8 cellular contexts compared by ENCODE assay signal in the genomic region with DNA sequence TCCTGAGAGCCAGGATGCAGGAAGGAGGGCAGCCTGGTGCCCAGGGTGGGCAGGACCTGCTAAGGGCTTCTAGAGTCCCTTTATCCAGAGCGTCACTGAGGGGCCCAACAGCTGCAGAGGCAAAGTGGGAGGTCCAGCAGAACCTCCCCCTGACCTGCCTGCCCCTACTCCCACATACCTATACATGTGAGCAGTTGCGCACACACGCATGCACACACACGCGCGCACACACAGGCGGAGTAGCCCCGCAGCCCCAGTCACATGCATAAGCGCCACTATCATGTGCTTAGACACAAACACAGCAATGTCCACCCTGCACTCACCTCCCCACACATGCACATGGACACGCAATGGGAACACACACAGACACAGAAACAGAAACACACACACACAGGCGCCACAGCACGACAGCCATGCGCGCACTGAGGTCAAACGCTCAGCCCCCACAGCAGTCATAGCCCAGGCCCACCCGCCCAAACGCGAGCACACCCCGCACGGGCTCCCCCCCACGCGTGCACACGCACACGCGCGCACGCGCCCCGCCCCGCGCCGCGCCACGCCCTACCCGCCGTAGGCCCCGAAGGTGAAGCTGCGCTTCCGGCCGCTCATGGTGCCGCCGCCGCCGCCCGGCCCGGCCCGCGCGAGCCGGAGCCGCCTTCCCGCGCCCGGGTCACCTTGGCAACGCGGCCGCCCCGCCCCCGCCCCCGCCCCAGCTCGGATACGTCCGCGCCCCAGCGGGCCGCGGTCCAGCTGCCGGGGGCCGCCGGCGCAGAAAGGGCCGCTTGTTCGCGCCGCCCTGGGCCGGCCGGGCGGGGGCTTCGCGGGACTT. TPM values are rescaled to one million over a fixed set of nuclear protein-coding genes. Genes with fewer than 3 reads are reported as not detected.
DNase-seq lines count a peak whose midpoint lies in the region; ATAC-seq and TF ChIP-seq lines count a peak whose summit lies in the region.

No MANE protein-coding gene starts in this region.

- peaks cover 6% of the 10 kb centered on the region for H3K27me3 ChIP-seq in CD8-positive, alpha-beta memory T cell (ENCODE audit: insufficient read depth, low read length, poor library complexity, severe bottlenecking)
- H3K27me3 ChIP-seq in neuronal stem cell (ENCODE audit: control insufficient read depth in 3 of 3, insufficient read depth in 3 of 3, low read depth in 1 of 3, low read length in 3 of 3) = peaks cover 0 to 45% (median 12%) of the 10 kb centered on the region in 3 experiments

- peak overlapping the region; percentile 89 for H3K18ac ChIP-seq in neuronal stem cell (ENCODE audit: low read length)

- peaks cover 14 to 21% (median 15%) of the 10 kb centered on the region in 3 donors for H3K4me1 Mint-ChIP-seq in CD8-positive, alpha-beta memory T cell
- peaks cover 14% of the 10 kb centered on the region for H3K4me1 Mint-ChIP-seq in activated T-cell treated with anti-CD3 and anti-CD28 coated beads, Interleukin-2, amount 50 U/mL, for 24 hours (ENCODE audit: low read depth)

- CTCF ChIA-PET in CD8-positive, alpha-beta memory T cell (lab: Charles Lee) = interaction anchor here (0.6 kb wide), 1 partner anchor 419 kb away, joined by 3 read pairs; no protein-coding TSS in a partner anchor

- H3K4me3 Mint-ChIP-seq in CD8-positive, alpha-beta memory T cell = peak overlapping the region; percentile 75 to 93 (median 90)
- peak overlapping the region; percentile 81 for H3K4me3 Mint-ChIP-seq in activated T-cell treated with anti-CD3 and anti-CD28 coated beads, Interleukin-2, amount 50 U/mL, for 24 hours

- no peak for ATAC-seq in HG03439 (IDR thresholded peaks at IDR 0.05; ENCODE audit: unreplicated experiment)

- peak overlapping the region in 5 of 8 donors; percentile 59 to 80 (median 73) for H3K27ac Mint-ChIP-seq in CD8-positive, alpha-beta memory T cell
- peak overlapping the region; percentile 18 for H3K27ac Mint-ChIP-seq in activated T-cell treated with anti-CD3 and anti-CD28 coated beads, Interleukin-2, amount 50 U/mL, for 24 hours

- H3K9ac ChIP-seq in neuronal stem cell (ENCODE audit: low read depth, low read length, poor library complexity) = peak overlapping the region; percentile 86

- H3K14ac ChIP-seq in neuronal stem cell (ENCODE audit: low read length) = peak overlapping the region; percentile 40

- no peaks in the 10 kb centered on the region for H3K9me3 Mint-ChIP-seq in CD8-positive, alpha-beta memory T cell
- H3K9me3 Mint-ChIP-seq in activated T-cell treated with anti-CD3 and anti-CD28 coated beads, Interleukin-2, amount 50 U/mL, for 24 hours = no peaks in the 10 kb centered on the region

- TF ChIP-seq POLR2A in NB4 (IDR thresholded peaks at IDR 0.05; ENCODE audit: extremely low read depth, insufficient read length) = no peak

- peak overlapping the region; percentile 83 for H4K8ac ChIP-seq in neuronal stem cell (ENCODE audit: low read depth, low read length)

- no peaks in the 10 kb centered on the region for H3K36me3 ChIP-seq in CD8-positive, alpha-beta memory T cell (ENCODE audit: insufficient read depth, low read length)
- no peaks in the 10 kb centered on the region for H3K36me3 ChIP-seq in neuronal stem cell (replicated peaks in 1 of 2; ENCODE audit: control insufficient read depth in 2 of 2, insufficient read depth in 2 of 2, low read length in 2 of 2)

- H3K9me3 ChIP-seq in CD8-positive, alpha-beta memory T cell (ENCODE audit: low read length) = no peaks in the 10 kb centered on the region
- no peaks in the 10 kb centered on the region for H3K9me3 ChIP-seq in neuronal stem cell (replicated peaks in 1 of 2; ENCODE audit: control insufficient read depth in 2 of 2, insufficient read depth in 1 of 2, low read depth in 1 of 2, low read length in 2 of 2)

- H2BK12ac ChIP-seq in neuronal stem cell (ENCODE audit: low read length) = peak overlapping the region; percentile 85

- peak overlapping the region; percentile 6 for H2BK120ac ChIP-seq in neuronal stem cell (ENCODE audit: low read depth, low read length)

- H3K4me2 ChIP-seq in neuronal stem cell (ENCODE audit: insufficient read depth, low read length, poor library complexity, severe bottlenecking) = peak overlapping the region; percentile 66

- peak overlapping the region; percentile 66 for H3K4me3 ChIP-seq in CD8-positive, alpha-beta memory T cell (ENCODE audit: low read length)
- peak overlapping the region; percentile 32 for H3K4me3 ChIP-seq in NB4 (ENCODE audit: low read depth, low read length)
- peak overlapping the region; percentile 10 for H3K4me3 ChIP-seq in fibroblast of mammary gland (ENCODE audit: control insufficient read depth, low read depth, low read length)
- H3K4me3 ChIP-seq in neuronal stem cell (ENCODE audit: low read length in 2 of 2) = peak overlapping the region; percentile 80 to 83

- peaks cover 12 to 20% of the 10 kb centered on the region in 2 donors for H3K27me3 Mint-ChIP-seq in CD8-positive, alpha-beta memory T cell
- peaks cover 39% of the 10 kb centered on the region for H3K27me3 Mint-ChIP-seq in activated T-cell treated with anti-CD3 and anti-CD28 coated beads, Interleukin-2, amount 50 U/mL, for 24 hours

- H3K36me3 Mint-ChIP-seq in CD8-positive, alpha-beta memory T cell = no peaks in the 10 kb centered on the region
- no peaks in the 10 kb centered on the region for H3K36me3 Mint-ChIP-seq in activated T-cell treated with anti-CD3 and anti-CD28 coated beads, Interleukin-2, amount 50 U/mL, for 24 hours (ENCODE audit: low read depth)

- DNase-seq in CD8-positive, alpha-beta memory T cell = peak in 4 of 5 donors; percentile 24 to 67 (median 38)
- peak; percentile 54 for DNase-seq in NB4 (ENCODE audit: low read depth)
- DNase-seq in activated T-cell treated with anti-CD3 and anti-CD28 coated beads, Interleukin-2, amount 50 U/mL, for 24 hours = peak; percentile 65
- no peak for DNase-seq in fibroblast of mammary gland (ENCODE audit: low read depth)
- peak; percentile 62 for DNase-seq in neuronal stem cell (ENCODE audit: low spot score)
- DNase-seq in NOMO-1 treated with DMSO at 0.1 percent for 48 hours (lab: John Stamatoyannopoulos, UW; ENCODE audit: unreplicated experiment) = no peak
- DNase-seq in SW480 (ENCODE audit: low spot score) = no peak

- peak overlapping the region; percentile 30 for H2AK5ac ChIP-seq in neuronal stem cell (ENCODE audit: low read depth, low read length)

- H2AFZ ChIP-seq in neuronal stem cell (ENCODE audit: low read length) = peak overlapping the region; percentile 83

- peak overlapping the region; percentile 29 for H3K27ac ChIP-seq in CD8-positive, alpha-beta memory T cell (ENCODE audit: low read depth, low read length)
- no peak overlapping the region for H3K27ac ChIP-seq in neuronal stem cell (replicated peaks; ENCODE audit: low read length)

- no CpG with 5 or more reads among the region's 80 CpGs for WGBS in neuronal stem cell (ENCODE audit: extremely low coverage in 2 of 2, insufficient read length in 2 of 2, insufficient replicate concordance in 1 of 2), 2 donors

- H3K4ac ChIP-seq in neuronal stem cell (ENCODE audit: low read length) = peak overlapping the region; percentile 27

- TF ChIP-seq CTCF in NB4 (IDR thresholded peaks at IDR 0.05; ENCODE audit: low read depth, low read length) = no peak
- no peak for TF ChIP-seq CTCF in fibroblast of mammary gland (conservative IDR thresholded peaks at IDR 0.05; ENCODE audit: control insufficient read depth, insufficient read depth, low read depth, low read length)

- POLR2A ChIA-PET in CD8-positive, alpha-beta memory T cell (lab: Charles Lee) = no interaction called here

- H2BK15ac ChIP-seq in neuronal stem cell (ENCODE audit: low read length) = no peak overlapping the region

- no peak overlapping the region for H4K91ac ChIP-seq in neuronal stem cell (ENCODE audit: low read depth, low read length, poor library complexity)

- no peak overlapping the region for H2BK5ac ChIP-seq in neuronal stem cell (ENCODE audit: low read length)

- peaks cover 2% of the 10 kb centered on the region for H3K79me1 ChIP-seq in neuronal stem cell (ENCODE audit: low read depth, low read length)

- H3K4me1 ChIP-seq in CD8-positive, alpha-beta memory T cell (ENCODE audit: insufficient read depth, low read length) = peaks cover 11% of the 10 kb centered on the region
- H3K4me1 ChIP-seq in neuronal stem cell (ENCODE audit: control insufficient read depth in 2 of 2, insufficient read depth in 1 of 2, low read depth in 1 of 2, low read length in 2 of 2) = peaks cover 14 to 16% of the 10 kb centered on the region in 2 donors

- peak overlapping the region; percentile 70 for H3K23ac ChIP-seq in neuronal stem cell (ENCODE audit: low read depth, low read length, poor library complexity)

RNA-seq across cellular contexts. Expression of gene RAP1GAP, which starts 17.7 kb away (rescaled TPM):
- under 1 TPM; 0.44 to 0.50 TPM for total RNA-seq in CD8-positive, alpha-beta memory T cell
- not detected for polyA plus RNA-seq in CD8-positive, alpha-beta memory T cell
- 3.2 TPM for polyA plus RNA-seq in neuronal stem cell (2013, experiment 1 of 2)
- 3.1 TPM for polyA plus RNA-seq in neuronal stem cell (2013, experiment 2 of 2)

Comparison
In these comparisons a context has a peak if more than half of its experiments do, and no peak if none do; other contexts are left out.
1. DNase-seq: peak in CD8-positive, alpha-beta memory T cell (4 of 5), NB4 (single experiment), activated T-cell treated with anti-CD3 and anti-CD28 coated beads, Interleukin-2, amount 50 U/mL, for 24 hours (single experiment) and neuronal stem cell (single experiment); none in fibroblast of mammary gland (single experiment), NOMO-1 treated with DMSO at 0.1 percent for 48 hours (single experiment) and SW480 (single experiment).
2. H3K4me3 ChIP-seq: peak in every context shown above with its lines; median percentile 82 in neuronal stem cell; 66 in CD8-positive, alpha-beta memory T cell; 32 in NB4; 10 in fibroblast of mammary gland.